1 cellular context compared by ENCODE assay signal in the genomic region with DNA sequence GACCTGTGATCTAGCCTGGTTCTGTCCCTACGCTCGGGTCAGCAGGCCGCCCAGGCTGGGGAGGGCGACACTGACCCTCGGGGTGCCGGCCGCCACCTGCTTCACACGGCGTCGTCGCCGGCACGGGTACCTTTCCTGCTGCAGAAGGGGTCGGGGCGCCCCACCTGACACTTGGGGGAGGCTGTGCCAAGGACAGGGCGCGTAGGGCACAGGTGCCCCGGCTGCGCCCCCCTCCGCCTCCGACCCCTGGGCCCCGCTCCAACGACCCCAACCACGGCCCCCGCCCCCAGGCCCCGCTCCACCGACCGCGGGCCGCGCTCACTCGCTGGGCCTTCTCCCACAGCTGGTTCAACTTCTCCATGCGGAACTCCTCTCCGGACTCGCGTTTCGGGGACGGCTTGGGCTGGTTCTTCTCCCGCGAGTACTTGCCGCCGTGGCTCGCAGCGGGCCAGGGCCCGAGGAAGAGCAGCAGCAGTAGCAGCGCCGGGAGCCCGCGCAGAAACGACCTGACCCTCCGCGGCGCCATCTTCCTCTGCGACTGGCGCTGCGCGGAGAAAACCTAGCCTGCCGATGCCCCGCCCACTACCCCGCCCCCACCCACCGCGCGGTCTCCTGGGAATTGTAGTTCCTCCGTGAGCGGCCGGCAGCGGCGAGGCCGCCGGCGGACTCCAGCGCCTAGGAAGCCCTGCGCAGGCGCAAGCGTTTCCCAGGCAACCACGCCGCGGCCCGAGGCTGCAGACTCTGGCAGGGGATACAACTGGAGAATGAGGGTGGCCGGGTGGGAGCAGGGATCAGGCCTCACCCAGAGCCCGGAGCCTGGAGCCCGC.
TF ChIP-seq lines count a peak whose summit lies in the region.

Gene LRPAP1 (minus strand): TSS at position 536 of the 827 bp plus-strand sequence. CDS start 10 bp downstream, at position 526.

TF ChIP-seq in HepG2, 621 proteins besides CTCF, POLR2A, EP300 and RAD21 (continued from another document and continues in another):
- TF ChIP-seq ARID5B (CRISPR knock-in tag; IDR thresholded peaks at IDR 0.05) (0 out of 2 replicates have a peak, but pooled peaks have one; percentile 31), ZEB1 (IDR thresholded peaks at IDR 0.05; ENCODE audit: insufficient replicate concordance, low read depth) (no peak), KDM5A (IDR thresholded peaks at IDR 0.05; ENCODE audit: borderline replicate concordance, low read length) (no peak), ZNF232 (CRISPR knock-in tag; IDR thresholded peaks at IDR 0.05; ENCODE audit: borderline replicate concordance) (peak; percentile 83), RFX3 (CRISPR knock-in tag; IDR thresholded peaks at IDR 0.05) (peak; percentile 93), ZNF782 (CRISPR knock-in tag; IDR thresholded peaks at IDR 0.05; ENCODE audit: borderline replicate concordance) (no peak), KLF16 (CRISPR knock-in tag; IDR thresholded peaks at IDR 0.05) (peak in 1 of 2 experiments; percentile 53; a peak in 1 of 4 replicates), KAT8 (CRISPR knock-in tag; IDR thresholded peaks at IDR 0.05) (peak; percentile 73), CREBL2 (CRISPR knock-in tag; IDR thresholded peaks at IDR 0.05; ENCODE audit: borderline replicate concordance) (peak; percentile 89; the same call in 1 of the 2 replicates), MED1 (CRISPR knock-in tag; IDR thresholded peaks at IDR 0.05) (0 out of 2 replicates have a peak, but pooled peaks have one; percentile 31), POGK (CRISPR knock-in tag; conservative IDR thresholded peaks at IDR 0.05) (peak; percentile 86), ZKSCAN5 (CRISPR knock-in tag; IDR thresholded peaks at IDR 0.05) (0 out of 2 replicates have a peak, but pooled peaks have one; percentile 41), MXD1 (CRISPR knock-in tag; IDR thresholded peaks at IDR 0.05) (peak; percentile 51; the same call in 1 of the 2 replicates), NCOA5 (CRISPR knock-in tag; IDR thresholded peaks at IDR 0.05) (no peak), ZNF557 (CRISPR knock-in tag; IDR thresholded peaks at IDR 0.05) (no peak), MEIS1 (CRISPR knock-in tag; IDR thresholded peaks at IDR 0.05; ENCODE audit: borderline replicate concordance) (no peak), HOXA9 (CRISPR knock-in tag; IDR thresholded peaks at IDR 0.05; ENCODE audit: borderline replicate concordance) (peak; percentile 78), SRF (IDR thresholded peaks at IDR 0.05; ENCODE audit: low read depth, low read length) (no peak), IKZF1 (IDR thresholded peaks at IDR 0.05) (no peak), THAP8 (CRISPR knock-in tag; IDR thresholded peaks at IDR 0.05; ENCODE audit: borderline replicate concordance) (no peak), TCF12 (IDR thresholded peaks at IDR 0.05) (no peak), TCF12 (CRISPR knock-in tag; IDR thresholded peaks at IDR 0.05) (no peak)
- TF ChIP-seq, protein P1, sequence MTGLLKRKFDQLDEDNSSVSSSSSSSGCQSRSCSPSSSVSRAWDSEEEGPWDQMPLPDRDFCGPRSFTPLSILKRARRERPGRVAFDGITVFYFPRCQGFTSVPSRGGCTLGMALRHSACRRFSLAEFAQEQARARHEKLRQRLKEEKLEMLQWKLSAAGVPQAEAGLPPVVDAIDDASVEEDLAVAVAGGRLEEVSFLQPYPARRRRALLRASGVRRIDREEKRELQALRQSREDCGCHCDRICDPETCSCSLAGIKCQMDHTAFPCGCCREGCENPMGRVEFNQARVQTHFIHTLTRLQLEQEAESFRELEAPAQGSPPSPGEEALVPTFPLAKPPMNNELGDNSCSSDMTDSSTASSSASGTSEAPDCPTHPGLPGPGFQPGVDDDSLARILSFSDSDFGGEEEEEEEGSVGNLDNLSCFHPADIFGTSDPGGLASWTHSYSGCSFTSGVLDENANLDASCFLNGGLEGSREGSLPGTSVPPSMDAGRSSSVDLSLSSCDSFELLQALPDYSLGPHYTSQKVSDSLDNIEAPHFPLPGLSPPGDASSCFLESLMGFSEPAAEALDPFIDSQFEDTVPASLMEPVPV (CRISPR knock-in tag; IDR thresholded peaks at IDR 0.05) = peak; percentile 87; the same call in 1 of the 2 replicates
- TF ChIP-seq, protein P2, sequence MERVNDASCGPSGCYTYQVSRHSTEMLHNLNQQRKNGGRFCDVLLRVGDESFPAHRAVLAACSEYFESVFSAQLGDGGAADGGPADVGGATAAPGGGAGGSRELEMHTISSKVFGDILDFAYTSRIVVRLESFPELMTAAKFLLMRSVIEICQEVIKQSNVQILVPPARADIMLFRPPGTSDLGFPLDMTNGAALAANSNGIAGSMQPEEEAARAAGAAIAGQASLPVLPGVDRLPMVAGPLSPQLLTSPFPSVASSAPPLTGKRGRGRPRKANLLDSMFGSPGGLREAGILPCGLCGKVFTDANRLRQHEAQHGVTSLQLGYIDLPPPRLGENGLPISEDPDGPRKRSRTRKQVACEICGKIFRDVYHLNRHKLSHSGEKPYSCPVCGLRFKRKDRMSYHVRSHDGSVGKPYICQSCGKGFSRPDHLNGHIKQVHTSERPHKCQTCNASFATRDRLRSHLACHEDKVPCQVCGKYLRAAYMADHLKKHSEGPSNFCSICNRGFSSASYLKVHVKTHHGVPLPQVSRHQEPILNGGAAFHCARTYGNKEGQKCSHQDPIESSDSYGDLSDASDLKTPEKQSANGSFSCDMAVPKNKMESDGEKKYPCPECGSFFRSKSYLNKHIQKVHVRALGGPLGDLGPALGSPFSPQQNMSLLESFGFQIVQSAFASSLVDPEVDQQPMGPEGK (CRISPR knock-in tag; IDR thresholded peaks at IDR 0.05) = peak; percentile 26; the same call in 1 of the 2 replicates
- TF ChIP-seq, protein P3, sequence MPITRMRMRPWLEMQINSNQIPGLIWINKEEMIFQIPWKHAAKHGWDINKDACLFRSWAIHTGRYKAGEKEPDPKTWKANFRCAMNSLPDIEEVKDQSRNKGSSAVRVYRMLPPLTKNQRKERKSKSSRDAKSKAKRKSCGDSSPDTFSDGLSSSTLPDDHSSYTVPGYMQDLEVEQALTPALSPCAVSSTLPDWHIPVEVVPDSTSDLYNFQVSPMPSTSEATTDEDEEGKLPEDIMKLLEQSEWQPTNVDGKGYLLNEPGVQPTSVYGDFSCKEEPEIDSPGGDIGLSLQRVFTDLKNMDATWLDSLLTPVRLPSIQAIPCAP (CRISPR knock-in tag; IDR thresholded peaks at IDR 0.05; ENCODE audit: low read depth) = no peak
- TF ChIP-seq, protein P4, sequence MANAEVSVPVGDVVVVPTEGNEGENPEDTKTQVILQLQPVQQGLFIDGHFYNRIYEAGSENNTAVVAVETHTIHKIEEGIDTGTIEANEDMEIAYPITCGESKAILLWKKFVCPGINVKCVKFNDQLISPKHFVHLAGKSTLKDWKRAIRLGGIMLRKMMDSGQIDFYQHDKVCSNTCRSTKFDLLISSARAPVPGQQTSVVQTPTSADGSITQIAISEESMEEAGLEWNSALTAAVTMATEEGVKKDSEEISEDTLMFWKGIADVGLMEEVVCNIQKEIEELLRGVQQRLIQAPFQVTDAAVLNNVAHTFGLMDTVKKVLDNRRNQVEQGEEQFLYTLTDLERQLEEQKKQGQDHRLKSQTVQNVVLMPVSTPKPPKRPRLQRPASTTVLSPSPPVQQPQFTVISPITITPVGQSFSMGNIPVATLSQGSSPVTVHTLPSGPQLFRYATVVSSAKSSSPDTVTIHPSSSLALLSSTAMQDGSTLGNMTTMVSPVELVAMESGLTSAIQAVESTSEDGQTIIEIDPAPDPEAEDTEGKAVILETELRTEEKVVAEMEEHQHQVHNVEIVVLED (CRISPR knock-in tag; IDR thresholded peaks at IDR 0.05; ENCODE audit: borderline replicate concordance) = 0 out of 2 replicates have a peak, but pooled peaks have one; percentile 48
- TF ChIP-seq, protein P5, sequence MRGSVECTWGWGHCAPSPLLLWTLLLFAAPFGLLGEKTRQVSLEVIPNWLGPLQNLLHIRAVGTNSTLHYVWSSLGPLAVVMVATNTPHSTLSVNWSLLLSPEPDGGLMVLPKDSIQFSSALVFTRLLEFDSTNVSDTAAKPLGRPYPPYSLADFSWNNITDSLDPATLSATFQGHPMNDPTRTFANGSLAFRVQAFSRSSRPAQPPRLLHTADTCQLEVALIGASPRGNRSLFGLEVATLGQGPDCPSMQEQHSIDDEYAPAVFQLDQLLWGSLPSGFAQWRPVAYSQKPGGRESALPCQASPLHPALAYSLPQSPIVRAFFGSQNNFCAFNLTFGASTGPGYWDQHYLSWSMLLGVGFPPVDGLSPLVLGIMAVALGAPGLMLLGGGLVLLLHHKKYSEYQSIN (CRISPR knock-in tag; IDR thresholded peaks at IDR 0.05; ENCODE audit: borderline replicate concordance) = no peak
- TF ChIP-seq, protein P6, sequence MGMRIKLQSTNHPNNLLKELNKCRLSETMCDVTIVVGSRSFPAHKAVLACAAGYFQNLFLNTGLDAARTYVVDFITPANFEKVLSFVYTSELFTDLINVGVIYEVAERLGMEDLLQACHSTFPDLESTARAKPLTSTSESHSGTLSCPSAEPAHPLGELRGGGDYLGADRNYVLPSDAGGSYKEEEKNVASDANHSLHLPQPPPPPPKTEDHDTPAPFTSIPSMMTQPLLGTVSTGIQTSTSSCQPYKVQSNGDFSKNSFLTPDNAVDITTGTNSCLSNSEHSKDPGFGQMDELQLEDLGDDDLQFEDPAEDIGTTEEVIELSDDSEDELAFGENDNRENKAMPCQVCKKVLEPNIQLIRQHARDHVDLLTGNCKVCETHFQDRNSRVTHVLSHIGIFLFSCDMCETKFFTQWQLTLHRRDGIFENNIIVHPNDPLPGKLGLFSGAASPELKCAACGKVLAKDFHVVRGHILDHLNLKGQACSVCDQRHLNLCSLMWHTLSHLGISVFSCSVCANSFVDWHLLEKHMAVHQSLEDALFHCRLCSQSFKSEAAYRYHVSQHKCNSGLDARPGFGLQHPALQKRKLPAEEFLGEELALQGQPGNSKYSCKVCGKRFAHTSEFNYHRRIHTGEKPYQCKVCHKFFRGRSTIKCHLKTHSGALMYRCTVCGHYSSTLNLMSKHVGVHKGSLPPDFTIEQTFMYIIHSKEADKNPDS (CRISPR knock-in tag; IDR thresholded peaks at IDR 0.05) = no peak
